1 cellular context compared by ENCODE assay signal in the genomic region with DNA sequence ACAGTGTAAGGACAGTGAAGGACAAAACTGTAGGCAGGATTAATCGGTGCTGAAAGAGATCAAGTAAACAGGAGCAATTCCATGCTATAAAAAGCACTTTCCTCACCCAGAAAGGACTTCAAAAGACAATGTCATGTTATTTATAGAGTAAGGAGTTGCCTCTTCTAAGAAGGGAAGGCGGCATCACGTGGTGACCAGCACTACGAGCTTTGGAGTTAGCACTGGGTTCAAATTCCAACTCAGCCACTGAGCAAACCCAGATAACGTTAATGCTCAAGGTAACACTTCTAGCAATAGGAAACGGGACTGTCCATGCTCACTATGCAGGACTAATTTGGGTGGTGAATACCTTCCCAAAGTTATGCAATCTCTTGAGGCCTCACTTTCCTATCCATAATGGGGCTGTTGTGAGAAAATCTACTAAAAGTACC.
TF ChIP-seq lines count a peak whose summit lies in the region.

No MANE protein-coding gene starts in this region.

TF ChIP-seq in HepG2, 621 proteins besides CTCF, POLR2A, EP300 and RAD21 (continues in another document):
- 0 out of 2 replicates have a peak, but pooled peaks have one; percentile 19 for TF ChIP-seq NCOA5 (CRISPR knock-in tag; IDR thresholded peaks at IDR 0.05)
- peak; percentile 29 for TF ChIP-seq ASH2L (IDR thresholded peaks at IDR 0.05; ENCODE audit: insufficient read length, low read depth, low read length)
- no peak for TF ChIP-seq SP2 (CRISPR knock-in tag; IDR thresholded peaks at IDR 0.05)
- peak; percentile 42; the same call in 1 of the 2 replicates for TF ChIP-seq ZSCAN20 (CRISPR knock-in tag; IDR thresholded peaks at IDR 0.05; ENCODE audit: borderline replicate concordance)
- no peak for TF ChIP-seq CHD4 (IDR thresholded peaks at IDR 0.05; ENCODE audit: borderline replicate concordance, low read length)
- no peak for TF ChIP-seq SP4 (CRISPR knock-in tag; IDR thresholded peaks at IDR 0.05)
- no peak for TF ChIP-seq ZNF777 (CRISPR knock-in tag; IDR thresholded peaks at IDR 0.05)
- TF ChIP-seq NR2F6 (IDR thresholded peaks at IDR 0.05): no peak; the same call in 1 of the 2 replicates
- peak; percentile 27; the same call in 1 of the 2 replicates for TF ChIP-seq NR2F6 (CRISPR knock-in tag; IDR thresholded peaks at IDR 0.05)
- TF ChIP-seq RCOR2 (CRISPR knock-in tag; IDR thresholded peaks at IDR 0.05): no peak; the same call in none of the 2 replicates
- TF ChIP-seq BCL6 (CRISPR knock-in tag; IDR thresholded peaks at IDR 0.05): peak; percentile 86
- TF ChIP-seq ZNF569 (CRISPR knock-in tag; IDR thresholded peaks at IDR 0.05; ENCODE audit: borderline replicate concordance): no peak
- peak; percentile 82; the same call in 1 of the 2 replicates for TF ChIP-seq ZNF761 (CRISPR knock-in tag; conservative IDR thresholded peaks at IDR 0.05)
- peak; percentile 78 for TF ChIP-seq TARDBP (CRISPR knock-in tag; IDR thresholded peaks at IDR 0.05)
- TF ChIP-seq GATA4 (IDR thresholded peaks at IDR 0.05; ENCODE audit: borderline replicate concordance, low read depth): peak; percentile 73; the same call in 1 of the 2 replicates
- no peak for TF ChIP-seq ATM (IDR thresholded peaks at IDR 0.05; ENCODE audit: borderline replicate concordance)
- no peak; the same call in 1 of the 2 replicates for TF ChIP-seq ZNF879 (CRISPR knock-in tag; IDR thresholded peaks at IDR 0.05)
- peak; percentile 13; the same call in 1 of the 2 replicates for TF ChIP-seq KDM5A (IDR thresholded peaks at IDR 0.05; ENCODE audit: borderline replicate concordance, low read length)
- TF ChIP-seq ZNF260 (CRISPR knock-in tag; IDR thresholded peaks at IDR 0.05; ENCODE audit: borderline replicate concordance, low read depth): no peak
- TF ChIP-seq ZBTB1 (CRISPR knock-in tag; IDR thresholded peaks at IDR 0.05; ENCODE audit: borderline replicate concordance): no peak
- TF ChIP-seq, protein P1, sequence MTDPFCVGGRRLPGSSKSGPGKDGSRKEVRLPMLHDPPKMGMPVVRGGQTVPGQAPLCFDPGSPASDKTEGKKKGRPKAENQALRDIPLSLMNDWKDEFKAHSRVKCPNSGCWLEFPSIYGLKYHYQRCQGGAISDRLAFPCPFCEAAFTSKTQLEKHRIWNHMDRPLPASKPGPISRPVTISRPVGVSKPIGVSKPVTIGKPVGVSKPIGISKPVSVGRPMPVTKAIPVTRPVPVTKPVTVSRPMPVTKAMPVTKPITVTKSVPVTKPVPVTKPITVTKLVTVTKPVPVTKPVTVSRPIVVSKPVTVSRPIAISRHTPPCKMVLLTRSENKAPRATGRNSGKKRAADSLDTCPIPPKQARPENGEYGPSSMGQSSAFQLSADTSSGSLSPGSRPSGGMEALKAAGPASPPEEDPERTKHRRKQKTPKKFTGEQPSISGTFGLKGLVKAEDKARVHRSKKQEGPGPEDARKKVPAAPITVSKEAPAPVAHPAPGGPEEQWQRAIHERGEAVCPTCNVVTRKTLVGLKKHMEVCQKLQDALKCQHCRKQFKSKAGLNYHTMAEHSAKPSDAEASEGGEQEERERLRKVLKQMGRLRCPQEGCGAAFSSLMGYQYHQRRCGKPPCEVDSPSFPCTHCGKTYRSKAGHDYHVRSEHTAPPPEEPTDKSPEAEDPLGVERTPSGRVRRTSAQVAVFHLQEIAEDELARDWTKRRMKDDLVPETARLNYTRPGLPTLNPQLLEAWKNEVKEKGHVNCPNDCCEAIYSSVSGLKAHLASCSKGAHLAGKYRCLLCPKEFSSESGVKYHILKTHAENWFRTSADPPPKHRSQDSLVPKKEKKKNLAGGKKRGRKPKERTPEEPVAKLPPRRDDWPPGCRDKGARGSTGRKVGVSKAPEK (CRISPR knock-in tag; IDR thresholded peaks at IDR 0.05; ENCODE audit: borderline replicate concordance): no peak
- TF ChIP-seq GABPA (IDR thresholded peaks at IDR 0.05; ENCODE audit: low read depth, low read length): no peak
- TF ChIP-seq GABPA (CRISPR knock-in tag; IDR thresholded peaks at IDR 0.05; ENCODE audit: low read depth): peak; percentile 32; the same call in 1 of the 2 replicates
- TF ChIP-seq ZNF138 (CRISPR knock-in tag; IDR thresholded peaks at IDR 0.05; ENCODE audit: low read depth): no peak
- peak; percentile 16; the same call in 1 of the 2 replicates for TF ChIP-seq SMC3 (IDR thresholded peaks at IDR 0.05; ENCODE audit: low read length)
- 0 out of 2 replicates have a peak, but pooled peaks have one; percentile 27 for TF ChIP-seq ZMAT3 (CRISPR knock-in tag; conservative IDR thresholded peaks at IDR 0.05)
- TF ChIP-seq, protein P2, sequence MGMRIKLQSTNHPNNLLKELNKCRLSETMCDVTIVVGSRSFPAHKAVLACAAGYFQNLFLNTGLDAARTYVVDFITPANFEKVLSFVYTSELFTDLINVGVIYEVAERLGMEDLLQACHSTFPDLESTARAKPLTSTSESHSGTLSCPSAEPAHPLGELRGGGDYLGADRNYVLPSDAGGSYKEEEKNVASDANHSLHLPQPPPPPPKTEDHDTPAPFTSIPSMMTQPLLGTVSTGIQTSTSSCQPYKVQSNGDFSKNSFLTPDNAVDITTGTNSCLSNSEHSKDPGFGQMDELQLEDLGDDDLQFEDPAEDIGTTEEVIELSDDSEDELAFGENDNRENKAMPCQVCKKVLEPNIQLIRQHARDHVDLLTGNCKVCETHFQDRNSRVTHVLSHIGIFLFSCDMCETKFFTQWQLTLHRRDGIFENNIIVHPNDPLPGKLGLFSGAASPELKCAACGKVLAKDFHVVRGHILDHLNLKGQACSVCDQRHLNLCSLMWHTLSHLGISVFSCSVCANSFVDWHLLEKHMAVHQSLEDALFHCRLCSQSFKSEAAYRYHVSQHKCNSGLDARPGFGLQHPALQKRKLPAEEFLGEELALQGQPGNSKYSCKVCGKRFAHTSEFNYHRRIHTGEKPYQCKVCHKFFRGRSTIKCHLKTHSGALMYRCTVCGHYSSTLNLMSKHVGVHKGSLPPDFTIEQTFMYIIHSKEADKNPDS (CRISPR knock-in tag; IDR thresholded peaks at IDR 0.05): peak; percentile 98
- TF ChIP-seq, protein P3, sequence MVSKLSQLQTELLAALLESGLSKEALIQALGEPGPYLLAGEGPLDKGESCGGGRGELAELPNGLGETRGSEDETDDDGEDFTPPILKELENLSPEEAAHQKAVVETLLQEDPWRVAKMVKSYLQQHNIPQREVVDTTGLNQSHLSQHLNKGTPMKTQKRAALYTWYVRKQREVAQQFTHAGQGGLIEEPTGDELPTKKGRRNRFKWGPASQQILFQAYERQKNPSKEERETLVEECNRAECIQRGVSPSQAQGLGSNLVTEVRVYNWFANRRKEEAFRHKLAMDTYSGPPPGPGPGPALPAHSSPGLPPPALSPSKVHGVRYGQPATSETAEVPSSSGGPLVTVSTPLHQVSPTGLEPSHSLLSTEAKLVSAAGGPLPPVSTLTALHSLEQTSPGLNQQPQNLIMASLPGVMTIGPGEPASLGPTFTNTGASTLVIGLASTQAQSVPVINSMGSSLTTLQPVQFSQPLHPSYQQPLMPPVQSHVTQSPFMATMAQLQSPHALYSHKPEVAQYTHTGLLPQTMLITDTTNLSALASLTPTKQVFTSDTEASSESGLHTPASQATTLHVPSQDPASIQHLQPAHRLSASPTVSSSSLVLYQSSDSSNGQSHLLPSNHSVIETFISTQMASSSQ (IDR thresholded peaks at IDR 0.05; ENCODE audit: low read depth): peak; percentile 59
- TF ChIP-seq, protein P3 (CRISPR knock-in tag; IDR thresholded peaks at IDR 0.05; ENCODE audit: borderline replicate concordance): peak; percentile 79; the same call in 1 of the 2 replicates
- TF ChIP-seq ZNF558 (CRISPR knock-in tag; IDR thresholded peaks at IDR 0.05; ENCODE audit: borderline replicate concordance): no peak
- TF ChIP-seq NCOA1 (CRISPR knock-in tag; IDR thresholded peaks at IDR 0.05): no peak
- TF ChIP-seq ZNF564 (CRISPR knock-in tag; IDR thresholded peaks at IDR 0.05): no peak
- TF ChIP-seq, protein P4, sequence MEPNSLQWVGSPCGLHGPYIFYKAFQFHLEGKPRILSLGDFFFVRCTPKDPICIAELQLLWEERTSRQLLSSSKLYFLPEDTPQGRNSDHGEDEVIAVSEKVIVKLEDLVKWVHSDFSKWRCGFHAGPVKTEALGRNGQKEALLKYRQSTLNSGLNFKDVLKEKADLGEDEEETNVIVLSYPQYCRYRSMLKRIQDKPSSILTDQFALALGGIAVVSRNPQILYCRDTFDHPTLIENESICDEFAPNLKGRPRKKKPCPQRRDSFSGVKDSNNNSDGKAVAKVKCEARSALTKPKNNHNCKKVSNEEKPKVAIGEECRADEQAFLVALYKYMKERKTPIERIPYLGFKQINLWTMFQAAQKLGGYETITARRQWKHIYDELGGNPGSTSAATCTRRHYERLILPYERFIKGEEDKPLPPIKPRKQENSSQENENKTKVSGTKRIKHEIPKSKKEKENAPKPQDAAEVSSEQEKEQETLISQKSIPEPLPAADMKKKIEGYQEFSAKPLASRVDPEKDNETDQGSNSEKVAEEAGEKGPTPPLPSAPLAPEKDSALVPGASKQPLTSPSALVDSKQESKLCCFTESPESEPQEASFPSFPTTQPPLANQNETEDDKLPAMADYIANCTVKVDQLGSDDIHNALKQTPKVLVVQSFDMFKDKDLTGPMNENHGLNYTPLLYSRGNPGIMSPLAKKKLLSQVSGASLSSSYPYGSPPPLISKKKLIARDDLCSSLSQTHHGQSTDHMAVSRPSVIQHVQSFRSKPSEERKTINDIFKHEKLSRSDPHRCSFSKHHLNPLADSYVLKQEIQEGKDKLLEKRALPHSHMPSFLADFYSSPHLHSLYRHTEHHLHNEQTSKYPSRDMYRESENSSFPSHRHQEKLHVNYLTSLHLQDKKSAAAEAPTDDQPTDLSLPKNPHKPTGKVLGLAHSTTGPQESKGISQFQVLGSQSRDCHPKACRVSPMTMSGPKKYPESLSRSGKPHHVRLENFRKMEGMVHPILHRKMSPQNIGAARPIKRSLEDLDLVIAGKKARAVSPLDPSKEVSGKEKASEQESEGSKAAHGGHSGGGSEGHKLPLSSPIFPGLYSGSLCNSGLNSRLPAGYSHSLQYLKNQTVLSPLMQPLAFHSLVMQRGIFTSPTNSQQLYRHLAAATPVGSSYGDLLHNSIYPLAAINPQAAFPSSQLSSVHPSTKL (CRISPR knock-in tag; IDR thresholded peaks at IDR 0.05): peak; percentile 96
- TF ChIP-seq PRMT3 (CRISPR knock-in tag; IDR thresholded peaks at IDR 0.05; ENCODE audit: borderline replicate concordance, low read depth): no peak
- peak; percentile 68; the same call in 1 of the 2 replicates for TF ChIP-seq MEIS2 (CRISPR knock-in tag; IDR thresholded peaks at IDR 0.05)
- TF ChIP-seq SKI (IDR thresholded peaks at IDR 0.05; ENCODE audit: partially characterized antibody): peak; percentile 35
- no peak for TF ChIP-seq BORCS8-MEF2B (CRISPR knock-in tag; IDR thresholded peaks at IDR 0.05)
- TF ChIP-seq ZNF556 (CRISPR knock-in tag; IDR thresholded peaks at IDR 0.05; ENCODE audit: borderline replicate concordance): peak; percentile 13; the same call in 1 of the 2 replicates
- peak; percentile 55; the same call in 1 of the 2 replicates for TF ChIP-seq ZNF746 (CRISPR knock-in tag; IDR thresholded peaks at IDR 0.05)
- TF ChIP-seq, protein P5, sequence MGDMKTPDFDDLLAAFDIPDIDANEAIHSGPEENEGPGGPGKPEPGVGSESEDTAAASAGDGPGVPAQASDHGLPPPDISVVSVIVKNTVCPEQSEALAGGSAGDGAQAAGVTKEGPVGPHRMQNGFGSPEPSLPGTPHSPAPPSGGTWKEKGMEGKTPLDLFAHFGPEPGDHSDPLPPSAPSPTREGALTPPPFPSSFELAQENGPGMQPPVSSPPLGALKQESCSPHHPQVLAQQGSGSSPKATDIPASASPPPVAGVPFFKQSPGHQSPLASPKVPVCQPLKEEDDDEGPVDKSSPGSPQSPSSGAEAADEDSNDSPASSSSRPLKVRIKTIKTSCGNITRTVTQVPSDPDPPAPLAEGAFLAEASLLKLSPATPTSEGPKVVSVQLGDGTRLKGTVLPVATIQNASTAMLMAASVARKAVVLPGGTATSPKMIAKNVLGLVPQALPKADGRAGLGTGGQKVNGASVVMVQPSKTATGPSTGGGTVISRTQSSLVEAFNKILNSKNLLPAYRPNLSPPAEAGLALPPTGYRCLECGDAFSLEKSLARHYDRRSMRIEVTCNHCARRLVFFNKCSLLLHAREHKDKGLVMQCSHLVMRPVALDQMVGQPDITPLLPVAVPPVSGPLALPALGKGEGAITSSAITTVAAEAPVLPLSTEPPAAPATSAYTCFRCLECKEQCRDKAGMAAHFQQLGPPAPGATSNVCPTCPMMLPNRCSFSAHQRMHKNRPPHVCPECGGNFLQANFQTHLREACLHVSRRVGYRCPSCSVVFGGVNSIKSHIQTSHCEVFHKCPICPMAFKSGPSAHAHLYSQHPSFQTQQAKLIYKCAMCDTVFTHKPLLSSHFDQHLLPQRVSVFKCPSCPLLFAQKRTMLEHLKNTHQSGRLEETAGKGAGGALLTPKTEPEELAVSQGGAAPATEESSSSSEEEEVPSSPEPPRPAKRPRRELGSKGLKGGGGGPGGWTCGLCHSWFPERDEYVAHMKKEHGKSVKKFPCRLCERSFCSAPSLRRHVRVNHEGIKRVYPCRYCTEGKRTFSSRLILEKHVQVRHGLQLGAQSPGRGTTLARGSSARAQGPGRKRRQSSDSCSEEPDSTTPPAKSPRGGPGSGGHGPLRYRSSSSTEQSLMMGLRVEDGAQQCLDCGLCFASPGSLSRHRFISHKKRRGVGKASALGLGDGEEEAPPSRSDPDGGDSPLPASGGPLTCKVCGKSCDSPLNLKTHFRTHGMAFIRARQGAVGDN (CRISPR knock-in tag; IDR thresholded peaks at IDR 0.05): no peak
- no peak for TF ChIP-seq KDM5B (CRISPR knock-in tag; IDR thresholded peaks at IDR 0.05; ENCODE audit: borderline replicate concordance)
- TF ChIP-seq ZSCAN30 (CRISPR knock-in tag; IDR thresholded peaks at IDR 0.05): peak; percentile 97; the same call in 1 of the 2 replicates
- TF ChIP-seq HOXA3 (CRISPR knock-in tag; IDR thresholded peaks at IDR 0.05): peak; percentile 68
- TF ChIP-seq, protein P6, sequence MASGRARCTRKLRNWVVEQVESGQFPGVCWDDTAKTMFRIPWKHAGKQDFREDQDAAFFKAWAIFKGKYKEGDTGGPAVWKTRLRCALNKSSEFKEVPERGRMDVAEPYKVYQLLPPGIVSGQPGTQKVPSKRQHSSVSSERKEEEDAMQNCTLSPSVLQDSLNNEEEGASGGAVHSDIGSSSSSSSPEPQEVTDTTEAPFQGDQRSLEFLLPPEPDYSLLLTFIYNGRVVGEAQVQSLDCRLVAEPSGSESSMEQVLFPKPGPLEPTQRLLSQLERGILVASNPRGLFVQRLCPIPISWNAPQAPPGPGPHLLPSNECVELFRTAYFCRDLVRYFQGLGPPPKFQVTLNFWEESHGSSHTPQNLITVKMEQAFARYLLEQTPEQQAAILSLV (CRISPR knock-in tag; IDR thresholded peaks at IDR 0.05; ENCODE audit: borderline replicate concordance): no peak
- TF ChIP-seq ZSCAN29 (CRISPR knock-in tag; conservative IDR thresholded peaks at IDR 0.05): peak; percentile 74
- TF ChIP-seq MIER3 (CRISPR knock-in tag; IDR thresholded peaks at IDR 0.05; ENCODE audit: borderline replicate concordance): peak; percentile 61; the same call in 1 of the 2 replicates
- TF ChIP-seq PAWR (CRISPR knock-in tag; IDR thresholded peaks at IDR 0.05; ENCODE audit: borderline replicate concordance): no peak
